Comparison of ENCODE assay signal across 8 cellular contexts in the genomic region with DNA sequence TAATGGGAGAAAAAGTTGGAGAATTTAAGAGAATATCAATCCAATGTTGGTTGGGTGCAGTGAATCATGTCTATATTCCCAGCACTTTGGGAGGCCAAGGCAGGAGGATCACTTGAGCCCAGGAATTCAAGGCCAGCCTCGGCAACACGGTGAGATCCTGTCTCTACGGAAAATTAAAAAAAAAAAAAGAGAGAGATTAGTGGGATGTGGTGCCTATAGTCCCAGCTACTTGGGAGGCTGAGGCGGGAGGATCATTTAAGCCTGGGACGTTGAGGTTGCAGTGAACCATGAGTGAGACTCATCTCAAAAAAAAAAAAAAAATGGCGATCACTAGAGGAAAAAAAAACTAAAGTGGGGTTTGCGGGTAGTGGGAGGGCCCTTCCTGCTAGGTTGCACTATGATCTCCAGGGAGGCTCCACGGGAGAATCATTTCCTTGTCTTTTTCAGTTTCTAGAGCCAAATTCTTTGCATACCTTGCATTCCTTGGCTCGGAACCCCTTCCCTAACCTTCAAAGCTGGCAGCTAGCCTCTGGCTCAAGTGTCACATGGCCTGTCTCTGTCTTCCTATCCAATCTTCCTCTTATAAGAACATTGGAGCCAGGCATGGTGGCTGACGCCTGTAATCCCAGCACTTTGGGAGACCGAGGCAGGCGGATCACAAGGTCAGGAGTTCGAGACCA. TPM values are rescaled to one million over a fixed set of nuclear protein-coding genes. Genes with fewer than 3 reads are reported as not detected.
A peak's percentile ranks its signal among the peaks of the same experiment; 100 is the strongest.
DNase-seq lines count a peak whose midpoint lies in the region; ATAC-seq and TF ChIP-seq lines count a peak whose summit lies in the region.

No MANE protein-coding gene starts in this region.

- peak; percentile 78 for ATAC-seq in RWPE2 (ENCODE audit: low read depth)
- no peak for ATAC-seq in foreskin keratinocyte
- ATAC-seq in HG02678 (IDR thresholded peaks at IDR 0.05; ENCODE audit: unreplicated experiment): no peak

- H3K4me1 ChIP-seq in RWPE2 (ENCODE audit: insufficient read depth, poor library complexity, severe bottlenecking) (peaks cover 20% of the 10 kb centered on the region), foreskin keratinocyte (peaks cover 12% of the 10 kb centered on the region), ovary (ENCODE audit: insufficient read depth) (no peaks in the 10 kb centered on the region)

- no peak for TF ChIP-seq POLR2A in ovary (IDR thresholded peaks at IDR 0.05)

- H3K27ac ChIP-seq in RWPE2 (ENCODE audit: poor library complexity, severe bottlenecking) (peak overlapping the region; percentile 99), foreskin keratinocyte (peak overlapping the region; percentile 32), ovary (no peak overlapping the region)

- H3K4me3 ChIP-seq in RWPE2 (ENCODE audit: severe bottlenecking): no peak overlapping the region
- no peak overlapping the region for H3K4me3 ChIP-seq in ovary

- H3K9me3 ChIP-seq in RWPE2 (ENCODE audit: severe bottlenecking) (no peaks in the 10 kb centered on the region), ovary (no peaks in the 10 kb centered on the region)

- H3K36me3 ChIP-seq in RWPE2 (ENCODE audit: low read depth): peaks cover 22% of the 10 kb centered on the region
- H3K36me3 ChIP-seq in ovary: no peaks in the 10 kb centered on the region

- H3K27me3 ChIP-seq in RWPE2 (ENCODE audit: insufficient read depth, poor library complexity, severe bottlenecking): no peaks in the 10 kb centered on the region
- H3K27me3 ChIP-seq in foreskin keratinocyte: no peaks in the 10 kb centered on the region
- no peaks in the 10 kb centered on the region for H3K27me3 ChIP-seq in ovary

- no peak for TF ChIP-seq EP300 in ovary (IDR thresholded peaks at IDR 0.05)

- TF ChIP-seq CTCF in RWPE2 (IDR thresholded peaks at IDR 0.05; ENCODE audit: poor library complexity, severe bottlenecking): no peak
- no peak for TF ChIP-seq CTCF in foreskin keratinocyte (conservative IDR thresholded peaks at IDR 0.05)
- no peak for TF ChIP-seq CTCF in ovary (IDR thresholded peaks at IDR 0.05)

- intact Hi-C loops in ovary (cut with DNase I): no loop called here

- WGBS in ovary, 3 donors: 12 to 20% (median 17%) methylated on average over 13 of the region's 13 CpGs

- peak; percentile 95 for DNase-seq in ELF-1 (ENCODE audit: low read depth, low spot score)
- no peak for DNase-seq in RWPE2 (ENCODE audit: low spot score)
- peak; percentile 89 to 95 for DNase-seq in foreskin keratinocyte
- peak in 3 of 5 donors; percentile 54 to 68 (median 64) for DNase-seq in ovary
- no peak for DNase-seq in NCI-H128 (lab: John Stamatoyannopoulos, UW; ENCODE audit: unreplicated experiment)
- no peak for DNase-seq in DMS79 (lab: John Stamatoyannopoulos, UW)
- DNase-seq in NCI-H510A (lab: John Stamatoyannopoulos, UW): no peak

RNA-seq across cellular contexts. Expression of gene ERCC2, which starts 5.8 kb away (rescaled TPM):
- total RNA-seq in foreskin keratinocyte (32.1 and 36.9 TPM in 2 replicates), ovary (10 to 100 TPM in 6 of 7 donors, 1 to 10 TPM in 1; 6.3 to 18.6 (median 17.3) TPM)
- polyA plus RNA-seq in foreskin keratinocyte (34.5 and 40.1 TPM in 2 replicates), ovary (10 to 100 TPM; 13.1 to 13.3 TPM)

RNA-seq across cellular contexts. Expression of gene PPP1R13L, which starts 28.7 kb away (rescaled TPM):
- total RNA-seq in foreskin keratinocyte (122 and 144 TPM in 2 replicates), ovary (10 to 100 TPM in 5 of 7 donors, 1 to 10 TPM in 2; 6.8 to 29.1 (median 16.7) TPM)
- polyA plus RNA-seq in foreskin keratinocyte (182 and 227 TPM in 2 replicates), ovary (10 to 100 TPM; 10.6 to 13.3 TPM)

RNA-seq across cellular contexts. Expression of gene POLR1G, which starts 30.3 kb away (rescaled TPM):
- total RNA-seq in foreskin keratinocyte (29.0 and 38.5 TPM in 2 replicates), ovary (1 to 10 TPM; 1.5 to 8.5 (median 6.5) TPM)
- polyA plus RNA-seq in foreskin keratinocyte (18.3 and 25.4 TPM in 2 replicates), ovary (1 to 10 TPM; 2.7 to 5.4 TPM)

RNA-seq across cellular contexts. Expression of gene KLC3, which starts 35.6 kb away (rescaled TPM):
- total RNA-seq in foreskin keratinocyte (47.3 and 50.7 TPM in 2 replicates), ovary (1 to 10 TPM in 1 of 7 donors, under 1 TPM in 2, not detected in 4; 0.30 to 7.1 (median 0.41) TPM)
- polyA plus RNA-seq in foreskin keratinocyte (52.5 and 60.7 TPM in 2 replicates), ovary (under 1 TPM in 1 of 2 donors, not detected in 1; 0.30 TPM)

RNA-seq across cellular contexts. Expression of gene ERCC1, which starts 47.5 kb away (rescaled TPM):
- total RNA-seq in foreskin keratinocyte (271 TPM in 2 replicates), ovary (10 to 100 TPM; 70.7 to 98.6 (median 83.9) TPM)
- polyA plus RNA-seq in foreskin keratinocyte (359 and 380 TPM in 2 replicates), ovary (10 to 100 TPM; 41.1 to 64.3 TPM)

Comparison
In these comparisons a context has a peak if more than half of its experiments do, and no peak if none do; other contexts are left out.
1. DNase-seq: peak in ELF-1 (single experiment), foreskin keratinocyte (2 of 2) and ovary (3 of 5); none in RWPE2 (single experiment), NCI-H128 (single experiment), DMS79 (single experiment) and NCI-H510A (single experiment).
2. H3K27ac ChIP-seq: peak in RWPE2 (single experiment) and foreskin keratinocyte (single experiment); none in ovary (0 of 2).